ENCODE assay signal across 8 cellular contexts in the genomic region with DNA sequence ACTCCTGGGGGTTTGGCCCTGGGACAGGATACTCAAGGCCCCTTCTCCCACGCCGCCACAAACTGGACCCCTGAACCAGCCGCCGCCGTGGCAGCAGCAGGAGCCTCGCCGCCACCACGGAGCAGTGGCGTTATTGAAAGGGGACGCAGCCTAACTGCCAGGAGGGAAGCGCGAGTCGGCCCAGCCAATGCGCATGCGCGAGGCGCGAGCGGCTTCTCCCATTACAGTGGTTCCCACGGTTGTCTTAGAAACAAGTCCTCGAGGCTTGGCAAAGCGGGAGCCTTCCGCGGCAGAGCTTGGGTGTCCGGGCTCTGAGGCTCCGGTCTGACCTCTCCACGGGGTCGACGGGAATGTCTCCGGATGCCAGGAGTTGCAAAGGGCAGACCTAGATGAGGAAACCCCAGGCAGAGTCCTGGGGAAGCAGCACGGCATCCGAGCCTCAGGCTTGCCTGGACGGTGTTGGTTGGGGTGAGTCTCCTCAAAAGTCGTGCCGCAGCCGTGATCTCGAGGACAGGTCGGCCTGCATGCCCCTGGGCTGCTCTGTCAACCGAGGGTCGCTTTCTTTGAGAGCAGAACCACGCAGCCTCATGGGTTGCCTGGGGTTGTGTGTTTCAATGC.
DNase-seq lines count a peak whose midpoint lies in the region; ATAC-seq, FAIRE-seq and TF ChIP-seq lines count a peak whose summit lies in the region.
"Not testable (repeated sequence)": the region's sequence is repeated elsewhere in the genome, so short reads cannot be mapped to it uniquely, and the experiment has no call there.

No MANE protein-coding gene starts in this region.

- not testable (repeated sequence) for H3K36me3 ChIP-seq in RWPE2 (ENCODE audit: low read depth); right lobe of liver; pancreas

- H3K36me3 Mint-ChIP-seq in activated naive CD8-positive, alpha-beta T cell treated with anti-CD3 and anti-CD28 coated beads, Interleukin-2, amount 10 ng/mL, durations not matched to agents 7 days and 5 days = not testable (repeated sequence)

- H3K9me3 ChIP-seq in RWPE2 (ENCODE audit: severe bottlenecking); right cardiac atrium (ENCODE audit: control insufficient read depth, low read length); right lobe of liver; pancreas: not testable (repeated sequence)

- not testable (repeated sequence) for H3K4me3 Mint-ChIP-seq in activated naive CD8-positive, alpha-beta T cell treated with anti-CD3 and anti-CD28 coated beads, Interleukin-2, amount 10 ng/mL, durations not matched to agents 7 days and 5 days

- H3K4me1 ChIP-seq in RWPE2 (ENCODE audit: insufficient read depth, poor library complexity, severe bottlenecking); foreskin keratinocyte; right cardiac atrium (ENCODE audit: control insufficient read depth, insufficient read depth, low read length); right lobe of liver; pancreas: not testable (repeated sequence)

- not testable (repeated sequence) for H3K4me3 ChIP-seq in RWPE2 (ENCODE audit: severe bottlenecking); right cardiac atrium (ENCODE audit: low read length); right lobe of liver; pancreas

- peak; percentile 55 for ATAC-seq in RWPE2 (ENCODE audit: low read depth)
- peak; percentile 22 for ATAC-seq in activated naive CD8-positive, alpha-beta T cell treated with anti-CD3 and anti-CD28 coated beads, Interleukin-2, amount 10 ng/mL, durations not matched to agents 7 days and 5 days (ENCODE audit: low read depth)
- peak; percentile 78 for ATAC-seq in foreskin keratinocyte
- ATAC-seq in right cardiac atrium = peak; percentile 40 to 85
- ATAC-seq in right lobe of liver = peak in 3 of 4 donors; percentile 16 to 31 (median 26)
- ATAC-seq in pancreas = peak; percentile 61 to 80 (median 70)

- H3K27ac Mint-ChIP-seq in activated naive CD8-positive, alpha-beta T cell treated with anti-CD3 and anti-CD28 coated beads, Interleukin-2, amount 10 ng/mL, durations not matched to agents 7 days and 5 days = not testable (repeated sequence)

- WGBS in right cardiac atrium = no CpG with 5 or more reads among the region's 41 CpGs
- WGBS in right lobe of liver (ENCODE audit: insufficient coverage, low coverage, low lambda C conversion rate, missing lambda C conversion rate) = no CpG with 5 or more reads among the region's 41 CpGs
- no CpG with 5 or more reads among the region's 41 CpGs for WGBS in pancreas, 2 donors

- not testable (repeated sequence) for H3K27ac ChIP-seq in RWPE2 (ENCODE audit: poor library complexity, severe bottlenecking); foreskin keratinocyte; right cardiac atrium (ENCODE audit: low read length); right lobe of liver; pancreas

- not testable (repeated sequence) for TF ChIP-seq CTCF in RWPE2 (IDR thresholded peaks at IDR 0.05; ENCODE audit: poor library complexity, severe bottlenecking); foreskin keratinocyte (conservative IDR thresholded peaks at IDR 0.05); right lobe of liver (IDR thresholded peaks at IDR 0.05); pancreas (IDR thresholded peaks at IDR 0.05)

- not testable (repeated sequence) for DNase-seq in GM12892 (ENCODE audit: insufficient read length); RWPE2 (ENCODE audit: low spot score); activated naive CD8-positive, alpha-beta T cell treated with anti-CD3 and anti-CD28 coated beads, Interleukin-2, amount 10 ng/mL, durations not matched to agents 7 days and 5 days; foreskin keratinocyte; right cardiac atrium; right lobe of liver; pancreas; urothelium cell line (ENCODE audit: low spot score)

- TF ChIP-seq POLR2A in GM12892 (IDR thresholded peaks at IDR 0.05; ENCODE audit: low read depth, low read length); right lobe of liver (IDR thresholded peaks at IDR 0.05): not testable (repeated sequence)

- FAIRE-seq in GM12892 (lab: Jason Lieb, UNC) = peak; percentile 71
- not testable (repeated sequence) for FAIRE-seq in pancreas (lab: Jason Lieb, UNC)
- FAIRE-seq in urothelium cell line (lab: Jason Lieb, UNC) = peak; percentile 89

- not testable (repeated sequence) for H3K27me3 ChIP-seq in RWPE2 (ENCODE audit: insufficient read depth, poor library complexity, severe bottlenecking); foreskin keratinocyte; right cardiac atrium (ENCODE audit: control insufficient read depth, insufficient read depth); right lobe of liver; pancreas

- not testable (repeated sequence) for H3K9me3 Mint-ChIP-seq in activated naive CD8-positive, alpha-beta T cell treated with anti-CD3 and anti-CD28 coated beads, Interleukin-2, amount 10 ng/mL, durations not matched to agents 7 days and 5 days

- H3K27me3 Mint-ChIP-seq in activated naive CD8-positive, alpha-beta T cell treated with anti-CD3 and anti-CD28 coated beads, Interleukin-2, amount 10 ng/mL, durations not matched to agents 7 days and 5 days = not testable (repeated sequence)

- H3K4me1 Mint-ChIP-seq in activated naive CD8-positive, alpha-beta T cell treated with anti-CD3 and anti-CD28 coated beads, Interleukin-2, amount 10 ng/mL, durations not matched to agents 7 days and 5 days = not testable (repeated sequence)

- POLR2A ChIA-PET in activated naive CD8-positive, alpha-beta T cell treated with anti-CD3 and anti-CD28 coated beads, Interleukin-2, amount 10 ng/mL, durations not matched to agents 7 days and 5 days (lab: Charles Lee) = not testable (repeated sequence)

- intact Hi-C loops in right cardiac atrium (cut with DNase I); right lobe of liver (cut with DNase I); pancreas (cut with DNase I): not testable (repeated sequence)

Comparison
In these comparisons a context has a peak if more than half of its experiments do, and no peak if none do; other contexts are left out.
1. ATAC-seq: peak in every context shown above with its lines; median percentile 78 in foreskin keratinocyte; 70 in pancreas; 62 in right cardiac atrium; 55 in RWPE2; 26 in right lobe of liver; 22 in activated naive CD8-positive, alpha-beta T cell treated with anti-CD3 and anti-CD28 coated beads, Interleukin-2, amount 10 ng/mL, durations not matched to agents 7 days and 5 days.